19 cellular contexts compared by ENCODE assay signal in the genomic region with DNA sequence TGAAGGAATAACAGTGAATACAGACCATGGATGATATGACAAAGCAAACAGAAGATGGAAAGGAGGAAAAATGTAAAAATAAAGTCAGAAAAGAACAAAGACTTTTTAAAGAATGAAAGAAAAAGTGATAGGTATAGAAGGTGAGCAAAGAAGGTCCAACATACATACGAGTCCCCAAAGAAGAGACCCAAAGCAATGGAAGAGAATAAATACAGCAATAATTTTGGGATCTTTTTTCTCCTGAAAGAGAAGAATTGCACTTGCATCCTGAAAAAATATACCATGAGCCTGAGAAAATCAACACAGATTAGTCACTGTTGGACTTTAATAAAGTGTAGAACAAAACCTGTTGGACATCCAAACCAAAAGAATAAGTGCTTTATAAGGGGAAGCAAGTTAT.
A peak's percentile ranks its signal among the peaks of the same experiment; 100 is the strongest.
DNase-seq lines count a peak whose midpoint lies in the region; ATAC-seq, FAIRE-seq and TF ChIP-seq lines count a peak whose summit lies in the region.
"Had no signal": no experiment of that assay in that cellular context is flagged by ENCODE, and none has a peak within 500 bp of the region (broad histone marks: within the 10 kb centered on the region; RNA-seq: fewer than 3 reads in every experiment).

No MANE protein-coding gene starts in this region.

- H3K9me3 ChIP-seq in HCT116 (ENCODE audit: control insufficient read depth in 1 of 2, insufficient read depth in 1 of 2, low read depth in 1 of 2, low read length in 2 of 2) (peaks cover 10 to 19% of the 10 kb centered on the region in 2 experiments; a peak in 2 of 4 replicates), adipocyte (ENCODE audit: control insufficient read depth, low read length) (peaks cover 56% of the 10 kb centered on the region), kidney (ENCODE audit: control insufficient read depth in 1 of 2, low read length in 2 of 2) (peaks cover 12 to 22% of the 10 kb centered on the region in 2 donors)
- H3K9me3 ChIP-seq: HAP-1 had no signal

- POLR2A ChIA-PET in HCT116 (lab: Charles Lee) = no interaction called here

- RAD21 ChIA-PET in HCT116 (lab: Charles Lee; ENCODE audit: low non-redundant PET in 1 of 2, low total read pairs in 2 of 2, uncharacterized antibody in 2 of 2, unreplicated experiment in 2 of 2) = no interaction called here

- BruUV-seq in HCT116 (replicated peaks; lab: Mats Ljungman, UMichigan) = no TSS peak

- no peaks in the 10 kb centered on the region for H3K9me2 ChIP-seq in HCT116 (ENCODE audit: insufficient read depth)

- H3K36me3 ChIP-seq in HCT116 (ENCODE audit: control insufficient read depth in 1 of 2, insufficient read depth in 2 of 2, low read length in 2 of 2) (no peaks in the 10 kb centered on the region), adipocyte (ENCODE audit: control insufficient read depth, insufficient read depth, low read length, severe bottlenecking) (no peaks in the 10 kb centered on the region), kidney (ENCODE audit: control insufficient read depth in 1 of 2, insufficient read depth in 2 of 2, low read length in 2 of 2) (no peaks in the 10 kb centered on the region)
- H3K36me3 ChIP-seq: HAP-1 had no signal

- intact Hi-C loops in HCT116 (cut with micrococcal nuclease) = no loop called here
- intact Hi-C loops in kidney (cut with DNase I) = no loop called here

- no peak overlapping the region for H3K4me3 ChIP-seq in HCT116 (replicated peaks in 1 of 2; ENCODE audit: low read depth in 1 of 2, low read length in 2 of 2)
- H3K4me3 ChIP-seq in adipocyte (ENCODE audit: low read length) = peak overlapping the region; percentile 33
- no peak overlapping the region for H3K4me3 ChIP-seq in kidney (ENCODE audit: low read length in 2 of 2)
- H3K4me3 ChIP-seq: GM12878, HAP-1 had no signal

- in situ Hi-C loops in Caki2 (cut with HindIII; ENCODE audit: low pct_unique_long_range_greater_than_20kb, low sequenced_read_pairs) = no loop called here

- CTCF ChIA-PET in HCT116 (lab: Charles Lee) = no interaction called here

- no peak for ATAC-seq in HCT116
- ATAC-seq: GM12878 had no signal

- TF ChIP-seq POLR2A in HCT116 (IDR thresholded peaks at IDR 0.05; ENCODE audit: borderline replicate concordance, extremely low read depth, insufficient read depth, insufficient read length) = no peak

- no peak for FAIRE-seq in kidney (lab: Jason Lieb, UNC)
- FAIRE-seq: A204.1, GM12878 had no signal

- peak; percentile 9 for DNase-seq in Caki2 (ENCODE audit: low read depth)
- DNase-seq in HCT116 (ENCODE audit: low read depth, low spot score) = peak; percentile 6
- no peak for DNase-seq in adipocyte (ENCODE audit: low read depth)
- peak; percentile 4 for DNase-seq in iris pigment epithelial cell (ENCODE audit: low read depth)
- no peak for DNase-seq in anterior cingulate cortex (lab: John Stamatoyannopoulos, UW)
- no peak for DNase-seq in SKM-1 (lab: John Stamatoyannopoulos, UW; ENCODE audit: unreplicated experiment)
- DNase-seq in NCI-H2029 (lab: John Stamatoyannopoulos, UW) = no peak
- DNase-seq in kidney = no peak
- DNase-seq: AML-193; Caco-2; CD4-positive, alpha-beta T cell; DMS53; DND-41; EL; HFFc6 had no signal

- no peak overlapping the region for H2AFZ ChIP-seq in HCT116 (ENCODE audit: low read depth, low read length, poor library complexity, severe bottlenecking)

- no peaks in the 10 kb centered on the region for H3K4me1 ChIP-seq in HCT116 (ENCODE audit: control insufficient read depth in 1 of 2, insufficient read depth in 2 of 2, low read length in 2 of 2)
- no peaks in the 10 kb centered on the region for H3K4me1 ChIP-seq in adipocyte (ENCODE audit: control insufficient read depth, insufficient read depth, low read length)
- no peaks in the 10 kb centered on the region for H3K4me1 ChIP-seq in kidney (ENCODE audit: control insufficient read depth in 1 of 2, insufficient read depth in 1 of 2, low read depth in 1 of 2, low read length in 2 of 2)
- H3K4me1 ChIP-seq: Caco-2, HAP-1 had no signal

- H3K9ac ChIP-seq in HCT116 (ENCODE audit: low read length) = no peak overlapping the region
- no peak overlapping the region for H3K9ac ChIP-seq in adipocyte (ENCODE audit: low read length)
- no peak overlapping the region for H3K9ac ChIP-seq in kidney (ENCODE audit: low read length in 2 of 2)

- no peak overlapping the region for H3K4me2 ChIP-seq in HCT116 (ENCODE audit: low read length)

- no peak for TF ChIP-seq CTCF in HCT116 (IDR thresholded peaks at IDR 0.05 in 2 of 3, conservative IDR thresholded peaks at IDR 0.05 in 1 of 3; ENCODE audit: borderline replicate concordance in 1 of 3, insufficient read depth in 1 of 3, low read depth in 2 of 3, low read length in 2 of 3)
- no peak for TF ChIP-seq CTCF in kidney (IDR thresholded peaks at IDR 0.05; ENCODE audit: borderline replicate concordance, extremely low read depth, insufficient read depth)

- H3K27ac ChIP-seq in HCT116 (ENCODE audit: low read depth, low read length) (no peak overlapping the region), kidney (ENCODE audit: low read depth in 2 of 2, low read length in 2 of 2) (no peak overlapping the region)
- H3K27ac ChIP-seq: C4-2B had no signal

- TF ChIP-seq RAD21 in HCT116 (IDR thresholded peaks at IDR 0.05; ENCODE audit: low read depth) = no peak

- H4K20me1 ChIP-seq in HCT116 (ENCODE audit: insufficient read depth) = no peaks in the 10 kb centered on the region

- peaks cover 20% of the 10 kb centered on the region for H3K27me3 ChIP-seq in HCT116 (ENCODE audit: insufficient read depth, low read length)
- peaks cover 23% of the 10 kb centered on the region for H3K27me3 ChIP-seq in adipocyte (replicated peaks; ENCODE audit: control insufficient read depth, insufficient read depth, low read length)

- no peaks in the 10 kb centered on the region for H3K79me2 ChIP-seq in HCT116 (ENCODE audit: insufficient read depth, low read length)

TF ChIP-seq in HCT116, 20 proteins besides CTCF, POLR2A, EP300 and RAD21:
- no peak for TF ChIP-seq JUND (IDR thresholded peaks at IDR 0.05)
- no peak for TF ChIP-seq EZH2 (IDR thresholded peaks at IDR 0.05)
- TF ChIP-seq, protein P1, sequence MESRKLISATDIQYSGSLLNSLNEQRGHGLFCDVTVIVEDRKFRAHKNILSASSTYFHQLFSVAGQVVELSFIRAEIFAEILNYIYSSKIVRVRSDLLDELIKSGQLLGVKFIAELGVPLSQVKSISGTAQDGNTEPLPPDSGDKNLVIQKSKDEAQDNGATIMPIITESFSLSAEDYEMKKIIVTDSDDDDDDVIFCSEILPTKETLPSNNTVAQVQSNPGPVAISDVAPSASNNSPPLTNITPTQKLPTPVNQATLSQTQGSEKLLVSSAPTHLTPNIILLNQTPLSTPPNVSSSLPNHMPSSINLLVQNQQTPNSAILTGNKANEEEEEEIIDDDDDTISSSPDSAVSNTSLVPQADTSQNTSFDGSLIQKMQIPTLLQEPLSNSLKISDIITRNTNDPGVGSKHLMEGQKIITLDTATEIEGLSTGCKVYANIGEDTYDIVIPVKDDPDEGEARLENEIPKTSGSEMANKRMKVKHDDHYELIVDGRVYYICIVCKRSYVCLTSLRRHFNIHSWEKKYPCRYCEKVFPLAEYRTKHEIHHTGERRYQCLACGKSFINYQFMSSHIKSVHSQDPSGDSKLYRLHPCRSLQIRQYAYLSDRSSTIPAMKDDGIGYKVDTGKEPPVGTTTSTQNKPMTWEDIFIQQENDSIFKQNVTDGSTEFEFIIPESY (IDR thresholded peaks at IDR 0.05; ENCODE audit: extremely low read depth, insufficient replicate concordance, low read length) = no peak
- TF ChIP-seq ELF1 (IDR thresholded peaks at IDR 0.05; ENCODE audit: borderline replicate concordance, low read depth) = no peak
- peak; percentile 28; the same call in 1 of the 2 replicates for TF ChIP-seq CBX3 (IDR thresholded peaks at IDR 0.05; ENCODE audit: low read depth)
TF ChIP-seq in HCT116: peak in this region for 1.

Comparison
In these comparisons a context has a peak if more than half of its experiments do, and no peak if none do; other contexts are left out.
1. DNase-seq: peak in Caki2 (single experiment), HCT116 (single experiment) and iris pigment epithelial cell (single experiment); none in adipocyte (single experiment), anterior cingulate cortex (0 of 58), SKM-1 (single experiment), NCI-H2029 (single experiment) and kidney (single experiment).